ENCODE assay signal across 9 cellular contexts in genomic region chr12:30926243-30927209, GRCh38. TPM values are rescaled to one million over a fixed set of nuclear protein-coding genes. Genes with fewer than 3 reads are reported as not detected.
DNase-seq lines count a peak whose midpoint lies in the region; ATAC-seq and TF ChIP-seq lines count a peak whose summit lies in the region.
"Had no signal": no experiment of that assay in that cellular context is flagged by ENCODE, and none has a peak within 500 bp of the region (broad histone marks: within the 10 kb centered on the region; RNA-seq: fewer than 3 reads in every experiment).

Gene TSPAN11, plus strand, starts transcription at chr12:30926748. Its CDS starts 27,244 bp downstream, at chr12:30953992.

- H4K20me1 ChIP-seq in neural cell (ENCODE audit: insufficient read depth): no peaks in the 10 kb centered on the region
- H4K20me1 ChIP-seq: BLaER1 had no signal

- H3K9me3 ChIP-seq in NT2/D1 (ENCODE audit: insufficient read depth, low read length) (no peaks in the 10 kb centered on the region), neural cell (ENCODE audit: low read length) (no peaks in the 10 kb centered on the region)

- peak within 1 kb of the TSS; percentile 68 for H3K4me2 ChIP-seq in neural cell (ENCODE audit: low read length)
- H3K4me2 ChIP-seq: BLaER1 had no signal

- H3K36me3 ChIP-seq in NT2/D1 (ENCODE audit: insufficient read depth, insufficient read length, low read length) (no peaks in the 10 kb centered on the region), neural cell (ENCODE audit: insufficient read depth, low read length) (no peaks in the 10 kb centered on the region)
- H3K36me3 ChIP-seq: BLaER1 had no signal

- TF ChIP-seq EP300 in neural cell (conservative IDR thresholded peaks at IDR 0.05; ENCODE audit: poor library complexity, severe bottlenecking): no peak

- H3K79me2 ChIP-seq in neural cell (replicated peaks; ENCODE audit: insufficient read depth, low read length): peaks cover 24% of the 10 kb centered on the region

- H3K9ac ChIP-seq in NT2/D1 (ENCODE audit: insufficient read length, low read depth): peak within 1 kb of the TSS; percentile 80
- H3K9ac ChIP-seq in neural cell (ENCODE audit: low read length): peak within 1 kb of the TSS; percentile 72
- H3K9ac ChIP-seq: BLaER1 had no signal

- no peak within 1 kb of the TSS for H3K27ac ChIP-seq in neural cell (ENCODE audit: low read length)
- H3K27ac ChIP-seq: BLaER1 had no signal

- peaks cover 16% of the 10 kb centered on the region for H3K4me1 ChIP-seq in NT2/D1 (ENCODE audit: insufficient read depth, insufficient read length)
- H3K4me1 ChIP-seq: BLaER1 had no signal

- H3F3A ChIP-seq in neural cell (ENCODE audit: insufficient read depth, low read length, poor library complexity, severe bottlenecking): no peaks in the 10 kb centered on the region

- H3K27me3 ChIP-seq in NT2/D1 (ENCODE audit: insufficient read depth, insufficient read length) (peaks cover 54% of the 10 kb centered on the region), neural cell (ENCODE audit: insufficient read depth, low read depth, low read length) (no peaks in the 10 kb centered on the region)
- H3K27me3 ChIP-seq: BLaER1 had no signal

- peak within 1 kb of the TSS; percentile 69 for H2AFZ ChIP-seq in neural cell (ENCODE audit: low read depth, low read length)

- no peak for TF ChIP-seq RAD21 in neural cell (conservative IDR thresholded peaks at IDR 0.05)

- no peak for ATAC-seq in GM18858 (IDR thresholded peaks at IDR 0.05; ENCODE audit: unreplicated experiment)
- ATAC-seq in HG03442 (IDR thresholded peaks at IDR 0.05; ENCODE audit: unreplicated experiment): no peak

- H3K4me3 ChIP-seq in NT2/D1 (ENCODE audit: insufficient read length, low read depth): peak within 1 kb of the TSS; percentile 51
- peak within 1 kb of the TSS; percentile 75 for H3K4me3 ChIP-seq in neural cell (ENCODE audit: low read length)
- H3K4me3 ChIP-seq: BLaER1 had no signal

- peak; percentile 40 for TF ChIP-seq CTCF in neural cell (IDR thresholded peaks at IDR 0.05; ENCODE audit: poor library complexity, severe bottlenecking)

- H3K9me2 ChIP-seq in neural cell (ENCODE audit: insufficient read depth, low read length): no peaks in the 10 kb centered on the region

- DNase-seq in NCI-H2029 (lab: John Stamatoyannopoulos, UW) (peak; percentile 42), NCI-H2029 treated with DMSO at 0.1 percent for 48 hours (lab: John Stamatoyannopoulos, UW) (no peak), NT2/D1 (ENCODE audit: low read depth, low spot score) (peak; percentile 86), fibroblast of peridontal ligament (ENCODE audit: extremely low read depth) (peak; percentile 48), HPDE6-E6E7 (ENCODE audit: extremely low spot score) (no peak)

TF ChIP-seq in neural cell, 6 proteins besides CTCF, POLR2A, EP300 and RAD21:
- no peak for TF ChIP-seq EZH2 (IDR thresholded peaks at IDR 0.05; ENCODE audit: borderline replicate concordance, insufficient read depth, low read length, poor library complexity, severe bottlenecking)
- no peak for TF ChIP-seq TAF1 (IDR thresholded peaks at IDR 0.05; ENCODE audit: low read depth)
- TF ChIP-seq POLR2AphosphoS5 (IDR thresholded peaks at IDR 0.05): peak; percentile 26
- no peak for TF ChIP-seq SMC3 (conservative IDR thresholded peaks at IDR 0.05; ENCODE audit: poor library complexity)
- no peak for TF ChIP-seq REST (IDR thresholded peaks at IDR 0.05; ENCODE audit: borderline replicate concordance)
- TF ChIP-seq MXI1 (conservative IDR thresholded peaks at IDR 0.05; ENCODE audit: poor library complexity, severe bottlenecking): peak; percentile 81

RNA-seq across cellular contexts. Expression of gene TSPAN11, which starts in this region (rescaled TPM):
- 4.6 and 5.6 TPM in 2 replicates for polyA plus RNA-seq in neural cell
- 7.3 and 8.0 TPM in 2 replicates for polyA minus RNA-seq in neural cell

Comparison
In these comparisons a context has a peak if more than half of its experiments do, and no peak if none do; other contexts are left out.
1. DNase-seq: peak in NCI-H2029 (single experiment), NT2/D1 (single experiment) and fibroblast of peridontal ligament (single experiment); none in NCI-H2029 treated with DMSO at 0.1 percent for 48 hours (single experiment) and HPDE6-E6E7 (single experiment).